Comparison of ENCODE assay signal across 8 cellular contexts in the genomic region with DNA sequence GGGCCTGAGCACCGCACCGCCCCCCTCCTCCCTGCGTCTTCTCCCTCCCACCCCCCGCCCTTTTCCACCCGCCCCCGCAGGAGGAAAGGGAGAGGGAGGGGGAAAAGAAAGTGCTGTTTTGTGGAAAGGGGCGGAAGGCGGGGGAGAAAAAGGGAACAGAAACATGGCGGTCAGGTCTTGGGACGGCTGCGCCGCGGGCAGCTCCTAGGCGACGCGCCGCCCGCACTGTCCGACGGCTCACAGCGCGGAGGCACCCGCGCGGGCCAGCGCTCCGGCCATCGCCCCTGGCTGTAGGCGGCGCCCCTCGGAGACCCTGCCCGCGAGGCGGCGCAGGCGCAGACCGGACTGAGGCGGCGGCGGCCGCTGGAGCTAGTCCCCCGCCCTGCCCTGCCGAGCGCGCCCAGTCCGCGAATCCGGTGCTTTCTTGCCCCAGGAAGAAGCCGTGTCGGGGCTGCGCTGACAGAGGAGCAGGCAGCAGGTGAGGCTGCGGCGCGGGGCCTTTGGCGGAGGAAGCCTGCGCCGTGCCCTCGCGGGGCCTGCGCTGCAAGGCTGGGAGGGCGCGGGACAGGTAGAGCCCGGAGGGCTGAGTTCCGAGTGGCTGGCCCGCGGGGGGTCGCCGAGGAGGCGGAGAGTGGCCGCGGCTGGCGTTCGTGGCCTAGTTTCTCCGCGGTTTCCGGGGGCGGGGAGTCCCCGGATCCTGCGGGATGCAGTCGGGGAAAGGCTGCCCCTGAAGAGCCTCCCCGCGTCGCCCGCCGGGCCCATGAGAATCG. TPM values are rescaled to one million over a fixed set of nuclear protein-coding genes. Genes with fewer than 3 reads are reported as not detected.
DNase-seq lines count a peak whose midpoint lies in the region; ATAC-seq lines count a peak whose summit lies in the region.

A gene (plus strand): TSS at position 338 of the 770 bp plus-strand sequence. CDS start 45,482 bp downstream, outside the sequence.

- H3K4me1 ChIP-seq in HUES64 (ENCODE audit: insufficient read depth, low read length) (peaks cover 24% of the 10 kb centered on the region), muscle layer of colon (ENCODE audit: insufficient read depth, low read length) (peaks cover 21% of the 10 kb centered on the region)

- H3K9ac ChIP-seq in HUES64 (ENCODE audit: low read depth, low read length) (peak within 1 kb of the TSS; percentile 91), muscle layer of colon (ENCODE audit: low read length) (peak within 1 kb of the TSS; percentile 93)

- H3K36me3 ChIP-seq in HUES64 (ENCODE audit: insufficient read depth, low read length), result no peaks in the 10 kb centered on the region
- no peaks in the 10 kb centered on the region for H3K36me3 ChIP-seq in muscle layer of colon (ENCODE audit: insufficient read depth, low read length)

- DNase-seq in DMS153 (lab: John Stamatoyannopoulos, UW) (peak; percentile 68), OCI-M1 (lab: John Stamatoyannopoulos, UW) (peak; percentile 87)
- peak; percentile 83 for DNase-seq in activated T-cell treated with anti-CD3 and anti-CD28 coated beads, Interleukin-2, amount 50 U/mL, for 1 hour
- peak; percentile 43 for DNase-seq in stimulated activated CD8-positive, alpha-beta memory T cell treated with anti-CD3 and anti-CD28 coated beads, Interleukin-7, amount 100 ng/mL, for 24 hours (ENCODE audit: low read depth)

- H3K9me3 ChIP-seq in HUES64 (ENCODE audit: insufficient read depth, low read depth, low read length) (no peaks in the 10 kb centered on the region), muscle layer of colon (ENCODE audit: low read length) (no peaks in the 10 kb centered on the region)

- H3K4me3 ChIP-seq in HUES64 (ENCODE audit: low read length) (peak within 1 kb of the TSS; percentile 95), muscle layer of colon (ENCODE audit: low read depth in 1 of 2, low read length in 2 of 2) (peak within 1 kb of the TSS; percentile 86 to 92)

- WGBS in HUES64, result under 1% methylated on average over 80 of the region's 86 CpGs

- H3K27ac ChIP-seq in HUES64 (ENCODE audit: low read depth, low read length), result peak within 1 kb of the TSS; percentile 98
- peak within 1 kb of the TSS; percentile 93 for H3K27ac ChIP-seq in muscle layer of colon (ENCODE audit: low read depth, low read length)

- H3K27me3 ChIP-seq in HUES64 (ENCODE audit: insufficient read depth, low read length) (no peaks in the 10 kb centered on the region), muscle layer of colon (ENCODE audit: control insufficient read depth in 1 of 2, insufficient read depth in 2 of 2, low read length in 2 of 2) (no peaks in the 10 kb centered on the region)

- peak; percentile 64 for ATAC-seq in GM21447 (IDR thresholded peaks at IDR 0.05; ENCODE audit: unreplicated experiment)
- ATAC-seq in esophagus mucosa, result peak; percentile 92

RNA-seq across cellular contexts. Expression of the gene that starts here (rescaled TPM):
- polyA plus RNA-seq in HUES64 (2013, experiment 1 of 2), result 11.1 TPM
- polyA plus RNA-seq in HUES64 (2013, experiment 2 of 2), result 11.7 TPM
- 31.6 TPM for total RNA-seq in esophagus mucosa

Comparison
In these comparisons a context has a peak if more than half of its experiments do, and no peak if none do; other contexts are left out.
1. Peak in every context shown above with its lines: DNase-seq, ATAC-seq, H3K4me3 ChIP-seq and H3K27ac ChIP-seq.